Comparison of ENCODE assay signal across 8 cellular contexts in the genomic region with DNA sequence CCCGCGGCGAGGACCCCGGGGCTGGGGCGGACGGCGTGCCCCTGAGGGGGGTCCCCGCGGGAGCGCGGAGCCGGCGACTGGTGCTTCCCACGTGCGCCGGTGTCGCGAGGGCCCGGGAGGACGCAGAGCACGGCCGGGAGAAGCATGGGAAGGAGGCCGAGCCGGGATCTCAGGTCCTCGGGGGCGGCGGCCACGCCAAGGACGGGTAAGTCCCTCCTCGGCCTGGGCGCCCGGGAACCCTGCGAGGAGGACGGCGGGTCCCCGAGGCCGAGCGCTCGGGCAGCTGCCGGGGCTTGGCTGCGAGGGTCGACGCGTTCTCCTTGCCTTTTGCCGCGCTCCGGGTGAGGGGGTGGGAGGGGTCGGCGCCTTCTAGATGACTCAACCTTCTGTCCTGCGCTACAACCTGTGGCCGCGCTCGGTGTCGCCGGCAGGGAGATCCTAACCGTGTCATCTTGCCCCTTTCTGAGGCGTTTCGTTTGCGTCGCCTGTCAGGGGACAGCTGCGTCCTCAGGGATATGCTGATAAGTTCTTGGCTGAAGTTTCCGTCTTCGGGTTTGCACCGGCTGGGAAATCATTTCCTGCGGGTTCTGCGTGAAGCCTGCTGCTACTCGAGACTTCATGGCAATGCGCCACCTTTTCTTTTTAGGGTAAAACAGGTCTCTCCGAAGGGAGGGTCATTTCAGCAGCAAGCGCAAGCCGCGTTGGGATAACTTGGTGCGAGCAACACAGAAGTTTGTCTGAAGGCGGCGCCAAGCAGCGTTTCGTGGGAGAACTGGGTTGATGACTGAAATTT. TPM values are rescaled to one million over a fixed set of nuclear protein-coding genes. Genes with fewer than 3 reads are reported as not detected.
A peak's percentile ranks its signal among the peaks of the same experiment; 100 is the strongest.
DNase-seq lines count a peak whose midpoint lies in the region; ATAC-seq and TF ChIP-seq lines count a peak whose summit lies in the region.

No MANE protein-coding gene starts in this region.

- H3K27ac ChIP-seq in thymus (ENCODE audit: low read depth), result peak overlapping the region; percentile 96

- peak; percentile 68 for TF ChIP-seq CTCF in osteocyte (IDR thresholded peaks at IDR 0.05)

- peak overlapping the region; percentile 95 for H3K4me3 Mint-ChIP-seq in osteocyte (ENCODE audit: unreplicated experiment)

- peak in 12 of 14 donors; percentile 20 to 65 (median 36) for DNase-seq in C1 segment of cervical spinal cord (lab: John Stamatoyannopoulos, UW)
- DNase-seq in RPMI8226, result peak; percentile 80
- DNase-seq in activated naive CD4-positive, alpha-beta T cell (lab: John Stamatoyannopoulos, UW), result peak; percentile 31 to 54 (median 50)
- peak; percentile 70 for DNase-seq in glomerular visceral epithelial cell (ENCODE audit: extremely low spot score)
- DNase-seq in osteocyte (ENCODE audit: extremely low spot score, unreplicated experiment), result no peak

- peaks cover 12% of the 10 kb centered on the region for H3K27me3 Mint-ChIP-seq in osteocyte (ENCODE audit: unreplicated experiment)

- H3K4me3 ChIP-seq in thymus (ENCODE audit: low read length), result peak overlapping the region; percentile 95

- H3K27me3 ChIP-seq in thymus (ENCODE audit: control insufficient read depth, insufficient read depth), result no peaks in the 10 kb centered on the region

- H3K4me1 ChIP-seq in thymus (ENCODE audit: control insufficient read depth, insufficient read depth, low read length), result peaks cover 4% of the 10 kb centered on the region

- no peaks in the 10 kb centered on the region for H3K36me3 ChIP-seq in thymus (ENCODE audit: control insufficient read depth, insufficient read depth)

- under 1% methylated on average over 77 of the region's 77 CpGs for WGBS in thymus

- no peaks in the 10 kb centered on the region for H3K9me3 ChIP-seq in thymus (ENCODE audit: control insufficient read depth)

- no peaks in the 10 kb centered on the region for H3K9me3 Mint-ChIP-seq in osteocyte (ENCODE audit: unreplicated experiment)

- peak; percentile 51 for ATAC-seq in GM19035 (IDR thresholded peaks at IDR 0.05; ENCODE audit: unreplicated experiment)
- ATAC-seq in HG03354 (IDR thresholded peaks at IDR 0.05; ENCODE audit: poor library complexity, severe bottlenecking, unreplicated experiment), result peak; percentile 64

- H3K36me3 Mint-ChIP-seq in osteocyte (ENCODE audit: unreplicated experiment), result no peaks in the 10 kb centered on the region

- H3K27ac Mint-ChIP-seq in osteocyte (ENCODE audit: unreplicated experiment), result peak overlapping the region; percentile 93

- H3K4me1 Mint-ChIP-seq in osteocyte (ENCODE audit: unreplicated experiment), result peaks cover 24% of the 10 kb centered on the region

RNA-seq across cellular contexts. Expression of a gene that starts 0.5 kb away (rescaled TPM):
- total RNA-seq in osteocyte, result 59.6 and 67.0 TPM in 2 replicates
- polyA plus RNA-seq in thymus, result 19.2 TPM

RNA-seq across cellular contexts. Expression of a gene that starts 18.8 kb away (rescaled TPM):
- total RNA-seq in osteocyte, result 16.0 and 18.4 TPM in 2 replicates
- 13.7 TPM for polyA plus RNA-seq in thymus
